Comparison of ENCODE assay signal across 1 cellular context in genomic region chr10:31927597-31928530, GRCh38.
TF ChIP-seq lines count a peak whose summit lies in the region.

No MANE protein-coding gene starts in this region.

TF ChIP-seq in K562, 482 proteins besides CTCF, POLR2A, EP300 and RAD21 (continued from another document and continues in another):
- TF ChIP-seq ZNF518B (CRISPR knock-in tag; IDR thresholded peaks at IDR 0.05) (no peak), RNF219 (CRISPR knock-in tag; IDR thresholded peaks at IDR 0.05) (no peak), ZNF184 (CRISPR knock-in tag; IDR thresholded peaks at IDR 0.05) (no peak), NFXL1 (CRISPR knock-in tag; IDR thresholded peaks at IDR 0.05) (no peak), NR2F6 (CRISPR knock-in tag; IDR thresholded peaks at IDR 0.05) (no peak), SAFB (IDR thresholded peaks at IDR 0.05; ENCODE audit: borderline replicate concordance, low read depth, low read length) (no peak), U2AF2 (optimal IDR thresholded peaks at IDR 0.05; ENCODE audit: low read depth, low read length) (no peak), ELF2 (CRISPR knock-in tag; IDR thresholded peaks at IDR 0.05) (no peak), ZFP91 (CRISPR knock-in tag; IDR thresholded peaks at IDR 0.05) (no peak), ZNF41 (CRISPR knock-in tag; conservative IDR thresholded peaks at IDR 0.05) (no peak), ZZZ3 (IDR thresholded peaks at IDR 0.05) (no peak), SMARCE1 (IDR thresholded peaks at IDR 0.05) (peak; percentile 52; the same call in 1 of the 2 replicates), MEF2D (tag; conservative IDR thresholded peaks at IDR 0.05; ENCODE audit: low read depth) (no peak), LEF1 (IDR thresholded peaks at IDR 0.05) (no peak), ZNF764 (CRISPR knock-in tag; IDR thresholded peaks at IDR 0.05; ENCODE audit: low read depth) (no peak), MCM7 (IDR thresholded peaks at IDR 0.05) (no peak), POLR3G (IDR thresholded peaks at IDR 0.05; ENCODE audit: extremely low read depth, insufficient read length, insufficient replicate concordance) (no peak), FIP1L1 (IDR thresholded peaks at IDR 0.05; ENCODE audit: low read depth, low read length, poor library complexity, severe bottlenecking) (no peak), HES1 (IDR thresholded peaks at IDR 0.05; ENCODE audit: low read depth) (0 out of 2 replicates have a peak, but pooled peaks have one; percentile 34), RBM22 (IDR thresholded peaks at IDR 0.05; ENCODE audit: low read depth, low read length, poor library complexity, severe bottlenecking) (no peak), SIN3B (IDR thresholded peaks at IDR 0.05; ENCODE audit: low read depth) (no peak), ZBTB5 (IDR thresholded peaks at IDR 0.05) (no peak), CHD7 (IDR thresholded peaks at IDR 0.05; ENCODE audit: low read depth, low read length) (no peak), RBM17 (IDR thresholded peaks at IDR 0.05; ENCODE audit: borderline replicate concordance, low read depth, low read length) (no peak), ZNF224 (CRISPR knock-in tag; IDR thresholded peaks at IDR 0.05) (no peak), NFATC3 (IDR thresholded peaks at IDR 0.05) (no peak), TRIM28 (IDR thresholded peaks at IDR 0.05) (no peak), ZNF253 (CRISPR knock-in tag; conservative IDR thresholded peaks at IDR 0.05) (no peak), HDAC3 (IDR thresholded peaks at IDR 0.05; ENCODE audit: borderline replicate concordance, partially characterized antibody) (no peak), WHSC1 (IDR thresholded peaks at IDR 0.05; ENCODE audit: low read length) (no peak), RBM39 (optimal IDR thresholded peaks at IDR 0.05; ENCODE audit: low read depth, low read length) (no peak), ZNF699 (CRISPR knock-in tag; IDR thresholded peaks at IDR 0.05; ENCODE audit: insufficient replicate concordance) (no peak), HDGF (IDR thresholded peaks at IDR 0.05) (no peak), ZNF655 (CRISPR knock-in tag; IDR thresholded peaks at IDR 0.05) (no peak), TAF1 (IDR thresholded peaks at IDR 0.05; ENCODE audit: control insufficient read depth, extremely low read depth, insufficient read depth, low read length, severe bottlenecking) (no peak), TCF7L2 (IDR thresholded peaks at IDR 0.05; ENCODE audit: low read depth, low read length) (no peak), SRSF9 (IDR thresholded peaks at IDR 0.05; ENCODE audit: borderline replicate concordance, low read depth, low read length) (no peak), HMG20B (CRISPR knock-in tag; IDR thresholded peaks at IDR 0.05) (no peak), KLF16 (IDR thresholded peaks at IDR 0.05) (0 out of 2 replicates have a peak, but pooled peaks have one; percentile 6), ZNF766 (CRISPR knock-in tag; conservative IDR thresholded peaks at IDR 0.05) (no peak; the same call in 1 of the 2 replicates)
